In the genomic region with DNA sequence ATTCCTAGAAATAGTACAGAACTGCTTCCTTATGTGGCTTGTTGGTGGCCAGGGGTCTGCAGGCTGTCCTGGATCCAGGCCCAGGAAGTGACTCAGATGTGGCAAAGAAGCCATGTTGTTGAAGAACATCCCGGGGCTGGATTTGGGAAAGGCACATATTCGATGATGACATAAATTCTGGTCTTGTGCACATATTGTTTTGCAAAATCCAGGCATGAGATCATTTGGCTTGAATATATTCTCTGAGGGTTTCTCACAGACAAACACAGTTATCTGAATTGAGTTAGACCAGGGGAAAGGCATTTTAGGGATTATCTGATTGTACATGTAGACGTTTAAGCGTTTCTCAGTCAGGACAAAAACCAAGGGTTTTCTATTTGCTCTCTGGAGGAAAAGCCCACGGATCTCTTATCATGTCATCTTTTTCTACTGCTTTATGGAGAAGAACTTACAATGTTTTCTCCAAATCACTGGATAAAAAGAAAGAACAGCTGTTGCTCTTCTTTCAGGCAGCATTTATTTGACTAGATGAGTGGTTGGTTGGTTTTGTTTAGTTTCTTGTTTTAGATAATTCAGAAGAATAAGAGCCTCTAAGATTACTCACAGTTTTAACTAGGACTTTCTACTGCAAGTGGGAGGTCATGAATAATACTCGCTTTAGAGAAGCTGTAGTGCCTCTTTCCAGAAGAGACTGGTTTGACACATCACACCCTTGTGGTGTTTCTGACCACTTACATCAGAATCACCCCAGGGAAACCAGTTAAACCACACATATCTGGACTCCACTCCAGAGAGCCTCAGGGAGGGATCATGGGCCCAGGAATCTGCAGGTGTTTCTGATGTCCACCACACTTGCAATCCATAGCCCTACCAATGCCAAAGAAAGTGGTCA, we compare ENCODE assay signal across 1 cellular context.
TF ChIP-seq lines count a peak whose summit lies in the region.

No MANE protein-coding gene starts in this region.

TF ChIP-seq in HepG2, 621 proteins besides CTCF, POLR2A, EP300 and RAD21 (continued from another document):
- TF ChIP-seq, protein P1, sequence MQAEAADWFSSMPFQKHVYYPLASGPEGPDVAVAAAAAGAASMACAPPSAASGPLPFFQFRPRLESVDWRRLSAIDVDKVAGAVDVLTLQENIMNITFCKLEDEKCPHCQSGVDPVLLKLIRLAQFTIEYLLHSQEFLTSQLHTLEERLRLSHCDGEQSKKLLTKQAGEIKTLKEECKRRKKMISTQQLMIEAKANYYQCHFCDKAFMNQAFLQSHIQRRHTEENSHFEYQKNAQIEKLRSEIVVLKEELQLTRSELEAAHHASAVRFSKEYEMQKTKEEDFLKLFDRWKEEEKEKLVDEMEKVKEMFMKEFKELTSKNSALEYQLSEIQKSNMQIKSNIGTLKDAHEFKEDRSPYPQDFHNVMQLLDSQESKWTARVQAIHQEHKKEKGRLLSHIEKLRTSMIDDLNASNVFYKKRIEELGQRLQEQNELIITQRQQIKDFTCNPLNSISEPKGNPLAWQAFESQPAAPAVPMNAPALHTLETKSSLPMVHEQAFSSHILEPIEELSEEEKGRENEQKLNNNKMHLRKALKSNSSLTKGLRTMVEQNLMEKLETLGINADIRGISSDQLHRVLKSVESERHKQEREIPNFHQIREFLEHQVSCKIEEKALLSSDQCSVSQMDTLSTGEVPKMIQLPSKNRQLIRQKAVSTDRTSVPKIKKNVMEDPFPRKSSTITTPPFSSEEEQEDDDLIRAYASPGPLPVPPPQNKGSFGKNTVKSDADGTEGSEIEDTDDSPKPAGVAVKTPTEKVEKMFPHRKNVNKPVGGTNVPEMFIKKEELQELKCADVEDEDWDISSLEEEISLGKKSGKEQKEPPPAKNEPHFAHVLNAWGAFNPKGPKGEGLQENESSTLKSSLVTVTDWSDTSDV (CRISPR knock-in tag; IDR thresholded peaks at IDR 0.05) = no peak
TF ChIP-seq in HepG2: peak in this region for 1.
